ENCODE assay signal across 8 cellular contexts in genomic region chr5:115349001-115349817, GRCh38. TPM values are rescaled to one million over a fixed set of nuclear protein-coding genes. Genes with fewer than 3 reads are reported as not detected.
A peak's percentile ranks its signal among the peaks of the same experiment; 100 is the strongest.
DNase-seq lines count a peak whose midpoint lies in the region; ATAC-seq and TF ChIP-seq lines count a peak whose summit lies in the region.

No MANE protein-coding gene starts in this region.

- no peak for TF ChIP-seq POLR2A in testis (IDR thresholded peaks at IDR 0.05)

- no peaks in the 10 kb centered on the region for H3K27me3 ChIP-seq in kidney epithelial cell (ENCODE audit: control insufficient read depth, insufficient read depth, low read length)
- H3K27me3 ChIP-seq in testis: no peaks in the 10 kb centered on the region

- WGBS in testis, 2 donors: 55 to 73% methylated on average over 5 of the region's 5 CpGs

- TF ChIP-seq CTCF in AG09309 (IDR thresholded peaks at IDR 0.05; ENCODE audit: control insufficient read depth, insufficient read depth, low read depth, low read length, missing control alignments) (no peak), kidney epithelial cell (IDR thresholded peaks at IDR 0.05; ENCODE audit: insufficient read depth, low read length, poor library complexity, severe bottlenecking) (no peak), testis (IDR thresholded peaks at IDR 0.05) (no peak)

- H3K36me3 ChIP-seq in kidney epithelial cell (ENCODE audit: control insufficient read depth, insufficient read depth, low read length) (no peaks in the 10 kb centered on the region), testis (ENCODE audit: low read depth, missing control alignments) (no peaks in the 10 kb centered on the region)

- H3K9me3 ChIP-seq in testis: no peaks in the 10 kb centered on the region

- DNase-seq in AG09309 (ENCODE audit: low read depth): peak; percentile 64
- DNase-seq in HT1080 (ENCODE audit: low read depth): peak; percentile 90
- DNase-seq in amniotic stem cell (lab: John Stamatoyannopoulos, UW): peak; percentile 80
- DNase-seq in kidney epithelial cell (ENCODE audit: low read depth): peak; percentile 67
- DNase-seq in testis: no peak
- no peak for DNase-seq in NCI-H524 (lab: John Stamatoyannopoulos, UW)

- H3K27ac ChIP-seq in testis: no peak overlapping the region

- H3K4me1 ChIP-seq in testis: no peaks in the 10 kb centered on the region

- ATAC-seq in GM21360 (IDR thresholded peaks at IDR 0.05; ENCODE audit: unreplicated experiment) (no peak), HG02798 (IDR thresholded peaks at IDR 0.05; ENCODE audit: poor library complexity, unreplicated experiment) (no peak)

- intact Hi-C loops in testis (cut with DNase I; ENCODE audit: low total_unique reads): no loop called here

- no peak overlapping the region for H3K4me3 ChIP-seq in AG09309 (ENCODE audit: control insufficient read depth, low read depth, low read length)
- no peak overlapping the region for H3K4me3 ChIP-seq in kidney epithelial cell (ENCODE audit: low read depth, low read length)
- H3K4me3 ChIP-seq in testis: no peak overlapping the region

RNA-seq across cellular contexts. Expression of gene CCDC112, which starts 52.8 kb away (rescaled TPM):
- total RNA-seq in HT1080 (2014; rRNA removed; shearing (Covaris generic)): 5.8 and 8.6 TPM in 2 replicates
- 5.7 and 5.9 TPM in 2 replicates for polyA plus RNA-seq in HT1080 (2015; cell fraction: cytosol; rRNA removed)
- polyA plus RNA-seq in HT1080 (2015; cell fraction: nucleus; rRNA removed): 3.3 and 5.4 TPM in 2 replicates
- total RNA-seq in kidney epithelial cell (20.6 and 22.2 TPM in 2 replicates), testis (10 to 100 TPM; 20.4 to 30.9 TPM)
- polyA plus RNA-seq in testis (ENCODE audit: insufficient read depth, low read depth, low replicate concordance): 15.3 TPM

Comparison
In these comparisons a context has a peak if more than half of its experiments do, and no peak if none do; other contexts are left out.
1. DNase-seq: peak in AG09309 (single experiment), HT1080 (single experiment), amniotic stem cell (single experiment) and kidney epithelial cell (single experiment); none in testis (single experiment) and NCI-H524 (0 of 2).